Comparison of ENCODE assay signal across 7 cellular contexts in genomic region chr11:20112291-20113146, GRCh38. TPM values are rescaled to one million over a fixed set of nuclear protein-coding genes. Genes with fewer than 3 reads are reported as not detected.
A peak's percentile ranks its signal among the peaks of the same experiment; 100 is the strongest.
DNase-seq lines count a peak whose midpoint lies in the region; ATAC-seq and TF ChIP-seq lines count a peak whose summit lies in the region.

No MANE protein-coding gene starts in this region.

- DNase-seq in HCT116 (ENCODE audit: low read depth, low spot score) = peak; percentile 82
- peak; percentile 92 for DNase-seq in RKO (ENCODE audit: low spot score)
- DNase-seq in erythroblast (lab: John Stamatoyannopoulos, UW) = peak; percentile 70 to 83
- DNase-seq in natural killer cell treated with Interleukin-12 subunit alpha and Interleukin-12 subunit beta and Interleukin-15 and Interleukin-18, amount 100 ng/mL, for 72 hours (ENCODE audit: low spot score) = no peak
- DNase-seq in middle frontal gyrus (ENCODE audit: extremely low spot score, low spot score) = no peak
- DNase-seq in NCI-H2227 (lab: John Stamatoyannopoulos, UW; ENCODE audit: unreplicated experiment) = no peak

- H3K4me2 ChIP-seq in HCT116 (ENCODE audit: low read length) = peak overlapping the region; percentile 73

- H3K9me3 ChIP-seq in HCT116 (ENCODE audit: control insufficient read depth in 1 of 2, insufficient read depth in 1 of 2, low read depth in 1 of 2, low read length in 2 of 2) (no peaks in the 10 kb centered on the region), mucosa of stomach (ENCODE audit: control insufficient read depth, low read length) (no peaks in the 10 kb centered on the region)

- H3K4me1 ChIP-seq in HCT116 (ENCODE audit: control insufficient read depth in 1 of 2, insufficient read depth in 2 of 2, low read length in 2 of 2) (peaks cover 14 to 27% of the 10 kb centered on the region in 2 experiments), mucosa of stomach (ENCODE audit: control insufficient read depth, insufficient read depth, low read length) (peaks cover 19% of the 10 kb centered on the region)

- H3K4me3 ChIP-seq in HCT116 (replicated peaks in 1 of 2; ENCODE audit: low read depth in 1 of 2, low read length in 2 of 2) (peak overlapping the region; percentile 16 to 47), mucosa of stomach (ENCODE audit: low read length) (no peak overlapping the region)

- H3K4me3 Mint-ChIP-seq in natural killer cell treated with Interleukin-12 subunit alpha and Interleukin-12 subunit beta and Interleukin-15 and Interleukin-18, amount 100 ng/mL, for 72 hours = no peak overlapping the region

- no peaks in the 10 kb centered on the region for H3K36me3 ChIP-seq in HCT116 (ENCODE audit: control insufficient read depth in 1 of 2, insufficient read depth in 2 of 2, low read length in 2 of 2)
- no peaks in the 10 kb centered on the region for H3K36me3 ChIP-seq in mucosa of stomach (ENCODE audit: control insufficient read depth, insufficient read depth, low read length)

- H2AFZ ChIP-seq in HCT116 (ENCODE audit: low read depth, low read length, poor library complexity, severe bottlenecking) = peak overlapping the region; percentile 11

- intact Hi-C loops in HCT116 (cut with micrococcal nuclease) = loop anchor here (1.0 to 10.0 kb wide), 3 partner anchors 161 to 1038 kb away; no protein-coding TSS in a partner anchor

- H3K4me1 Mint-ChIP-seq in natural killer cell treated with Interleukin-12 subunit alpha and Interleukin-12 subunit beta and Interleukin-15 and Interleukin-18, amount 100 ng/mL, for 72 hours (ENCODE audit: low read depth in 2 of 2) = no peaks in the 10 kb centered on the region

- BruUV-seq in HCT116 (replicated peaks; lab: Mats Ljungman, UMichigan) = no TSS peak

- H4K20me1 ChIP-seq in HCT116 (ENCODE audit: insufficient read depth) = no peaks in the 10 kb centered on the region

- H3K27ac ChIP-seq in HCT116 (ENCODE audit: low read depth, low read length) = peak overlapping the region; percentile 39

- no peaks in the 10 kb centered on the region for H3K79me2 ChIP-seq in HCT116 (ENCODE audit: insufficient read depth, low read length)

- H3K9me2 ChIP-seq in HCT116 (ENCODE audit: insufficient read depth) = no peaks in the 10 kb centered on the region

- H3K27ac Mint-ChIP-seq in natural killer cell treated with Interleukin-12 subunit alpha and Interleukin-12 subunit beta and Interleukin-15 and Interleukin-18, amount 100 ng/mL, for 72 hours = no peak overlapping the region

- peak; percentile 87 for ATAC-seq in HCT116
- no peak for ATAC-seq in natural killer cell treated with Interleukin-12 subunit alpha and Interleukin-12 subunit beta and Interleukin-15 and Interleukin-18, amount 100 ng/mL, for 72 hours

- POLR2A ChIA-PET in HCT116 (lab: Charles Lee) = no interaction called here

- H3K27me3 ChIP-seq in HCT116 (ENCODE audit: insufficient read depth, low read length) (no peaks in the 10 kb centered on the region), mucosa of stomach (ENCODE audit: control insufficient read depth, insufficient read depth, low read length) (no peaks in the 10 kb centered on the region)

- H3K36me3 Mint-ChIP-seq in natural killer cell treated with Interleukin-12 subunit alpha and Interleukin-12 subunit beta and Interleukin-15 and Interleukin-18, amount 100 ng/mL, for 72 hours = no peaks in the 10 kb centered on the region

- peaks cover 0 to 2% of the 10 kb centered on the region in 2 donors for H3K27me3 Mint-ChIP-seq in natural killer cell treated with Interleukin-12 subunit alpha and Interleukin-12 subunit beta and Interleukin-15 and Interleukin-18, amount 100 ng/mL, for 72 hours

- peak overlapping the region; percentile 46 for H3K9ac ChIP-seq in HCT116 (ENCODE audit: low read length)
- H3K9ac ChIP-seq in mucosa of stomach (ENCODE audit: low read length) = peak overlapping the region; percentile 52

- no peak for TF ChIP-seq POLR2A in HCT116 (IDR thresholded peaks at IDR 0.05; ENCODE audit: borderline replicate concordance, extremely low read depth, insufficient read depth, insufficient read length)
- no peak for TF ChIP-seq POLR2A in erythroblast (IDR thresholded peaks at IDR 0.05; ENCODE audit: low read length)

- H3K9me3 Mint-ChIP-seq in natural killer cell treated with Interleukin-12 subunit alpha and Interleukin-12 subunit beta and Interleukin-15 and Interleukin-18, amount 100 ng/mL, for 72 hours = no peaks in the 10 kb centered on the region

- no peak for TF ChIP-seq RAD21 in HCT116 (IDR thresholded peaks at IDR 0.05; ENCODE audit: low read depth)

- TF ChIP-seq CTCF in HCT116 (IDR thresholded peaks at IDR 0.05 in 2 of 3, conservative IDR thresholded peaks at IDR 0.05 in 1 of 3; ENCODE audit: borderline replicate concordance in 1 of 3, insufficient read depth in 1 of 3, low read depth in 2 of 3, low read length in 2 of 3) = no peak

- CTCF ChIA-PET in HCT116 (lab: Charles Lee) = interaction anchor here (0.7 to 1.8 kb wide), 8 partner anchors 11 to 1042 kb away, joined by 3 to 17 read pairs (median 4); no protein-coding TSS in a partner anchor

- RAD21 ChIA-PET in HCT116 (lab: Charles Lee; ENCODE audit: low non-redundant PET in 1 of 2, low total read pairs in 2 of 2, uncharacterized antibody in 2 of 2, unreplicated experiment in 2 of 2) = interaction anchor here (1.1 to 1.4 kb wide), 2 partner anchors 16 to 160 kb away, joined by 3 to 4 read pairs; no protein-coding TSS in a partner anchor

TF ChIP-seq in HCT116, 20 proteins besides CTCF, POLR2A, EP300 and RAD21:
- TF ChIP-seq POLR2AphosphoS5 (IDR thresholded peaks at IDR 0.05; ENCODE audit: low read depth, low read length) (peak; percentile 29), TCF7L2 (IDR thresholded peaks at IDR 0.05; ENCODE audit: borderline replicate concordance, extremely low read depth, insufficient read depth, insufficient read length) (peak; percentile 11), FOSL1 (IDR thresholded peaks at IDR 0.05; ENCODE audit: low read depth) (peak; percentile 86), EZH2phosphoT487 (IDR thresholded peaks at IDR 0.05; ENCODE audit: borderline replicate concordance) (no peak), YY1 (IDR thresholded peaks at IDR 0.05; ENCODE audit: extremely low read depth, insufficient replicate concordance, low read depth, low read length) (no peak), JUND (IDR thresholded peaks at IDR 0.05) (peak; percentile 82), CBX3 (IDR thresholded peaks at IDR 0.05; ENCODE audit: low read depth) (peak; percentile 77; the same call in 1 of the 2 replicates), SP1 (IDR thresholded peaks at IDR 0.05; ENCODE audit: low read depth) (peak; percentile 60)
- TF ChIP-seq, protein P1, sequence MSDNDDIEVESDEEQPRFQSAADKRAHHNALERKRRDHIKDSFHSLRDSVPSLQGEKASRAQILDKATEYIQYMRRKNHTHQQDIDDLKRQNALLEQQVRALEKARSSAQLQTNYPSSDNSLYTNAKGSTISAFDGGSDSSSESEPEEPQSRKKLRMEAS (IDR thresholded peaks at IDR 0.05) = peak; percentile 77

RNA-seq across cellular contexts. Expression of gene DBX1, which starts 47.8 kb away (rescaled TPM):
- total RNA-seq in HCT116 (2021; ENCODE audit: unreplicated experiment) = not detected
- not detected in 2 replicates for polyA plus RNA-seq in HCT116 (2012)
- not detected for total RNA-seq in natural killer cell treated with Interleukin-12 subunit alpha and Interleukin-12 subunit beta and Interleukin-15 and Interleukin-18, amount 100 ng/mL, for 72 hours

Comparison
In these comparisons a context has a peak if more than half of its experiments do, and no peak if none do; other contexts are left out.
1. DNase-seq: peak in HCT116 (single experiment), RKO (single experiment) and erythroblast (2 of 2); none in natural killer cell treated with Interleukin-12 subunit alpha and Interleukin-12 subunit beta and Interleukin-15 and Interleukin-18, amount 100 ng/mL, for 72 hours (single experiment), middle frontal gyrus (single experiment) and NCI-H2227 (single experiment).